ENCODE assay signal across 8 cellular contexts in genomic region chr6:37483917-37484785, GRCh38. TPM values are rescaled to one million over a fixed set of nuclear protein-coding genes. Genes with fewer than 3 reads are reported as not detected.
DNase-seq lines count a peak whose midpoint lies in the region; ATAC-seq, FAIRE-seq and TF ChIP-seq lines count a peak whose summit lies in the region.

No MANE protein-coding gene starts in this region.

- no CpG with 5 or more reads among the region's 20 CpGs for WGBS in mesendoderm (ENCODE audit: extremely low coverage, insufficient coverage, low lambda C conversion rate)

- H2AK5ac ChIP-seq in mesendoderm (ENCODE audit: low read length): no peak overlapping the region

- FAIRE-seq in GM18507 (lab: Jason Lieb, UNC): peak; percentile 68

- no peak overlapping the region for H3K4me2 ChIP-seq in mesendoderm (ENCODE audit: low read length)

- no peak overlapping the region for H3K56ac ChIP-seq in mesendoderm (ENCODE audit: low read length)

- no peak overlapping the region for H3K4ac ChIP-seq in mesendoderm (ENCODE audit: low read depth, low read length)

- H3K27me3 ChIP-seq in AG04450 (ENCODE audit: control insufficient read depth, insufficient read depth, low read length) (no peaks in the 10 kb centered on the region), mesendoderm (ENCODE audit: insufficient read depth, low read length, poor library complexity) (no peaks in the 10 kb centered on the region)

- no peak overlapping the region for H4K8ac ChIP-seq in mesendoderm (ENCODE audit: low read depth, low read length)

- H3K27ac ChIP-seq in AG04450 (ENCODE audit: low read depth, low read length) (no peak overlapping the region), mesendoderm (ENCODE audit: low read depth, low read length) (no peak overlapping the region)

- no peak overlapping the region for H4K5ac ChIP-seq in mesendoderm (ENCODE audit: low read length)

- peak; percentile 82 for TF ChIP-seq CTCF in AG04450 (IDR thresholded peaks at IDR 0.05; ENCODE audit: low read depth, low read length)

- no peak overlapping the region for H2BK15ac ChIP-seq in mesendoderm (replicated peaks; ENCODE audit: low read depth)

- H3K9me3 ChIP-seq in AG04450 (ENCODE audit: control insufficient read depth, insufficient read depth, low read length): no peaks in the 10 kb centered on the region

- DNase-seq in AG04450 (ENCODE audit: low read depth, low spot score): no peak
- DNase-seq in GM18507 (ENCODE audit: extremely low spot score, insufficient read length, low read depth): peak; percentile 75
- DNase-seq in NCI-H1694 treated with DMSO at 0.1 percent for 48 hours (lab: John Stamatoyannopoulos, UW): peak; percentile 51
- peak; percentile 76 to 80 for DNase-seq in activated CD4-positive, alpha-beta T cell treated with anti-CD3 and anti-CD28 coated beads, Interleukin-2, amount 50 U/mL, for 48 hours
- DNase-seq in dermis blood vessel endothelial cell: peak; percentile 70
- DNase-seq in mesendoderm: peak; percentile 48
- peak; percentile 61 for DNase-seq in stimulated activated CD8-positive, alpha-beta memory T cell treated with anti-CD3 and anti-CD28 coated beads, Interleukin-7, amount 100 ng/mL, for 24 hours (ENCODE audit: low read depth)

- no peak overlapping the region for H3K4me3 ChIP-seq in AG04450 (ENCODE audit: low read depth, low read length)
- no peak overlapping the region for H3K4me3 ChIP-seq in mesendoderm (ENCODE audit: low read length)

- peaks cover 4% of the 10 kb centered on the region for H3K36me3 ChIP-seq in mesendoderm (ENCODE audit: control insufficient read depth, insufficient read depth, low read length)

- POLR2A ChIA-PET in AG04450 (lab: Yijun Ruan, JAX): no interaction called here

- no peak overlapping the region for H3K18ac ChIP-seq in mesendoderm (ENCODE audit: low read length)

- no peak overlapping the region for H2BK120ac ChIP-seq in mesendoderm (ENCODE audit: low read depth, low read length)

- H3K23ac ChIP-seq in mesendoderm (ENCODE audit: low read length): no peak overlapping the region

- no peak for ATAC-seq in HG02938 (IDR thresholded peaks at IDR 0.05; ENCODE audit: unreplicated experiment)

- no peaks in the 10 kb centered on the region for H3K4me1 ChIP-seq in mesendoderm (ENCODE audit: control insufficient read depth, low read depth, low read length)

- H3K79me1 ChIP-seq in mesendoderm (ENCODE audit: low read length): no peaks in the 10 kb centered on the region

- CTCF ChIA-PET in AG04450 (lab: Charles Lee): interaction anchor here (0.5 to 1.5 kb wide), 9 partner anchors 9 to 499 kb away, joined by 3 to 10 read pairs (median 4); partner anchors contain the start of gene CCDC167

- H2BK5ac ChIP-seq in mesendoderm (ENCODE audit: low read length): no peak overlapping the region

- H3K9ac ChIP-seq in mesendoderm (ENCODE audit: low read length): no peak overlapping the region

- no peaks in the 10 kb centered on the region for H3K79me2 ChIP-seq in mesendoderm (ENCODE audit: control insufficient read depth, insufficient read depth, low read length)

RNA-seq across cellular contexts. Expression of gene CCDC167, which starts 15.5 kb away (rescaled TPM):
- 27.3 and 33.3 TPM in 2 replicates for polyA plus RNA-seq in AG04450 (2011; rRNA removed)
- 10.8 and 11.3 TPM in 2 replicates for polyA minus RNA-seq in AG04450 (2011; rRNA and poly(A)+ RNA removed)
- 24.5 and 35.7 TPM in 2 replicates for total RNA-seq in dermis blood vessel endothelial cell
- polyA plus RNA-seq in mesendoderm (2013, experiment 1 of 2): 27.6 TPM
- 28.0 TPM for polyA plus RNA-seq in mesendoderm (2013, experiment 2 of 2)

RNA-seq across cellular contexts. Expression of gene CMTR1, which starts 51.1 kb away (rescaled TPM):
- polyA plus RNA-seq in AG04450 (2011; rRNA removed): 25.1 and 26.8 TPM in 2 replicates
- 26.1 and 30.3 TPM in 2 replicates for polyA minus RNA-seq in AG04450 (2011; rRNA and poly(A)+ RNA removed)
- total RNA-seq in dermis blood vessel endothelial cell: 41.0 and 47.6 TPM in 2 replicates
- 15.6 TPM for polyA plus RNA-seq in mesendoderm (2013, experiment 1 of 2)
- polyA plus RNA-seq in mesendoderm (2013, experiment 2 of 2): 15.0 TPM
